ENCODE assay signal across 9 cellular contexts in the genomic region with DNA sequence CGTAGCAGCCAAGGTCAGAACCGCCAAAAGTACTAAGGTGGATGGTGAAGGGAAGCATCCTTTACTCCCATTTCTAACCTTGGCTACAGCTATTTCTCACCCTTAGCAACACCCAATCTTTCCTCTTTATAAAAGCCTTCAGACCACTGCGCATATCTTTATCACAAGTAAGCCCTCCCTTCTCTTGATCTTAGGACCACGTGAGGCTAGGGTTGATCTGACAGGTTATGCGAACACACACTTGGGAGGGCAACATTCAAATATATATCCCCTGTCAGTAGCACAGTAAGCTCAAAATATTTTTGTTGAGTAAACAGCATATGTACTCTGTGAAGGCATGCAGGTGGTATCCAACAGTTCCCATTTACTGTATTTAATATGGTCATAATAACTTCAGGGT. TPM values are rescaled to one million over a fixed set of nuclear protein-coding genes. Genes with fewer than 3 reads are reported as not detected.
DNase-seq lines count a peak whose midpoint lies in the region; ATAC-seq and TF ChIP-seq lines count a peak whose summit lies in the region.
"Had no signal": no experiment of that assay in that cellular context is flagged by ENCODE, and none has a peak within 500 bp of the region (broad histone marks: within the 10 kb centered on the region; RNA-seq: fewer than 3 reads in every experiment).

No MANE protein-coding gene starts in this region.

- H3K9me3 Mint-ChIP-seq in glutamatergic neuron (ENCODE audit: unreplicated experiment), result peaks cover 12% of the 10 kb centered on the region
- no peaks in the 10 kb centered on the region for H3K9me3 Mint-ChIP-seq in stimulated activated memory B cell treated with anti-CD40 and anti-IgM and Interleukin-4, amounts not matched to agents 10 μg/mL and 1 μg/mL and 100 μg/mL, for 72 hours

- H3K36me3 Mint-ChIP-seq in T-helper 17 cell (ENCODE audit: low read depth) (no peaks in the 10 kb centered on the region), glutamatergic neuron (ENCODE audit: unreplicated experiment) (no peaks in the 10 kb centered on the region)
- H3K36me3 Mint-ChIP-seq in stimulated activated memory B cell treated with anti-CD40 and anti-IgM and Interleukin-4, amounts not matched to agents 10 μg/mL and 1 μg/mL and 100 μg/mL, for 72 hours, result peaks cover 6% of the 10 kb centered on the region

- no peak for TF ChIP-seq CTCF in glutamatergic neuron (IDR thresholded peaks at IDR 0.05; ENCODE audit: partially characterized antibody, unreplicated experiment)

- ATAC-seq in T-helper 17 cell, result no peak
- no peak for ATAC-seq in stimulated activated memory B cell treated with anti-CD40 and anti-IgM and Interleukin-4, amounts not matched to agents 10 μg/mL and 1 μg/mL and 100 μg/mL, for 72 hours
- no peak for ATAC-seq in GM18861 (IDR thresholded peaks at IDR 0.05; ENCODE audit: unreplicated experiment)

- H3K27me3 Mint-ChIP-seq in T-helper 17 cell, result no peaks in the 10 kb centered on the region
- peaks cover 11% of the 10 kb centered on the region for H3K27me3 Mint-ChIP-seq in glutamatergic neuron (ENCODE audit: unreplicated experiment)
- H3K27me3 Mint-ChIP-seq in stimulated activated memory B cell treated with anti-CD40 and anti-IgM and Interleukin-4, amounts not matched to agents 10 μg/mL and 1 μg/mL and 100 μg/mL, for 72 hours, result no peaks in the 10 kb centered on the region

- H3K4me3 Mint-ChIP-seq in T-helper 17 cell (peak overlapping the region; percentile 95), glutamatergic neuron (ENCODE audit: unreplicated experiment) (peak overlapping the region; percentile 88)
- peak overlapping the region; percentile 93 for H3K4me3 Mint-ChIP-seq in stimulated activated memory B cell treated with anti-CD40 and anti-IgM and Interleukin-4, amounts not matched to agents 10 μg/mL and 1 μg/mL and 100 μg/mL, for 72 hours

- H3K4me1 Mint-ChIP-seq in T-helper 17 cell (peaks cover 24% of the 10 kb centered on the region), glutamatergic neuron (ENCODE audit: low read depth, unreplicated experiment) (peaks cover 10% of the 10 kb centered on the region)
- peaks cover 54% of the 10 kb centered on the region for H3K4me1 Mint-ChIP-seq in stimulated activated memory B cell treated with anti-CD40 and anti-IgM and Interleukin-4, amounts not matched to agents 10 μg/mL and 1 μg/mL and 100 μg/mL, for 72 hours

- H3K27ac Mint-ChIP-seq in T-helper 17 cell, result peak overlapping the region; percentile 87
- peak overlapping the region; percentile 93 for H3K27ac Mint-ChIP-seq in glutamatergic neuron (ENCODE audit: unreplicated experiment)
- peak overlapping the region; percentile 98 for H3K27ac Mint-ChIP-seq in stimulated activated memory B cell treated with anti-CD40 and anti-IgM and Interleukin-4, amounts not matched to agents 10 μg/mL and 1 μg/mL and 100 μg/mL, for 72 hours

- H3K9me3 ChIP-seq in T-helper 17 cell (ENCODE audit: control insufficient read depth, low read length, poor library complexity, severe bottlenecking), result no peaks in the 10 kb centered on the region

- DNase-seq in DMS 273 (lab: John Stamatoyannopoulos, UW; ENCODE audit: unreplicated experiment), result peak; percentile 16
- no peak for DNase-seq in DMS 273 treated with DMSO at 0.1 percent for 48 hours (lab: John Stamatoyannopoulos, UW)
- no peak for DNase-seq in T-helper 17 cell
- no peak for DNase-seq in glutamatergic neuron
- DNase-seq in stimulated activated naive CD4-positive, alpha-beta T cell (lab: John Stamatoyannopoulos, UW), result no peak
- no peak for DNase-seq in COR-L47 (lab: John Stamatoyannopoulos, UW)
- DNase-seq: 8988T had no signal

RNA-seq across cellular contexts. Expression of a gene that starts 1.5 kb away (rescaled TPM):
- total RNA-seq in T-helper 17 cell (1 to 10 TPM; 8.3 to 8.6 TPM), glutamatergic neuron (ENCODE audit: unreplicated experiment) (23.5 TPM)
